ENCODE assay signal across 1 cellular context in the genomic region with DNA sequence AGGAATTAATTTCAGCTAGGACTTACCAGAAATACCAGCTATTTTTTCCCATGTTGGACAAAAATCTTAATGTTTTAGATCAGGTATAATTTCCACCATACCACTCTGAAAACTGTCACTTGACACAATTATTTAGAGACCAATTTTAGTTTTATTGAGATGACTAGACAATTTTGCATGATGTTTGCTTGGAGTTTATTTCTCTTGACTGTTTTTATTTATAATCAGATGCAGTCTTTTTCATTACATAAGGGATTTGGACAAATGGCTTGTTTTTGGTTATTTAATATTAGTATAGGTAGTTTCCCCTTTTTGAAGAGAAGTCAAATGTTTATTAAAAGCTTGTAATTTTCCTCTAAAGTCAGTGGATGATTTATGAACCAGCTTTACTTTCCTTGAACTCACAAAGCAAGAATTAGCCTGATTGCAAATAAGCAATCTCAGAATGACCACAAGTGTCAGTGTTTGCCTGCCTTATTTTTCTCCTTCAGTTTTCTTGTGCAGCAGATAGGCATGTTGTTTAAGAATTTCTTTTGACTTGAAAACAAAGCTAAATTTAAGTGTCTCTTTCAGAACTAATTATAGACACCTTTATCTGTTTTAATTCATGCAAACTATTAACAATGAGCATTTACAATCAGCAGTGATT.
TF ChIP-seq lines count a peak whose summit lies in the region.

No MANE protein-coding gene starts in this region.

TF ChIP-seq in IMR-90, 13 proteins besides CTCF, POLR2A, EP300 and RAD21 (continued from another document):
- TF ChIP-seq SMC3 (IDR thresholded peaks at IDR 0.05; ENCODE audit: low read depth, low read length) = no peak
